8 cellular contexts compared by ENCODE assay signal in the genomic region with DNA sequence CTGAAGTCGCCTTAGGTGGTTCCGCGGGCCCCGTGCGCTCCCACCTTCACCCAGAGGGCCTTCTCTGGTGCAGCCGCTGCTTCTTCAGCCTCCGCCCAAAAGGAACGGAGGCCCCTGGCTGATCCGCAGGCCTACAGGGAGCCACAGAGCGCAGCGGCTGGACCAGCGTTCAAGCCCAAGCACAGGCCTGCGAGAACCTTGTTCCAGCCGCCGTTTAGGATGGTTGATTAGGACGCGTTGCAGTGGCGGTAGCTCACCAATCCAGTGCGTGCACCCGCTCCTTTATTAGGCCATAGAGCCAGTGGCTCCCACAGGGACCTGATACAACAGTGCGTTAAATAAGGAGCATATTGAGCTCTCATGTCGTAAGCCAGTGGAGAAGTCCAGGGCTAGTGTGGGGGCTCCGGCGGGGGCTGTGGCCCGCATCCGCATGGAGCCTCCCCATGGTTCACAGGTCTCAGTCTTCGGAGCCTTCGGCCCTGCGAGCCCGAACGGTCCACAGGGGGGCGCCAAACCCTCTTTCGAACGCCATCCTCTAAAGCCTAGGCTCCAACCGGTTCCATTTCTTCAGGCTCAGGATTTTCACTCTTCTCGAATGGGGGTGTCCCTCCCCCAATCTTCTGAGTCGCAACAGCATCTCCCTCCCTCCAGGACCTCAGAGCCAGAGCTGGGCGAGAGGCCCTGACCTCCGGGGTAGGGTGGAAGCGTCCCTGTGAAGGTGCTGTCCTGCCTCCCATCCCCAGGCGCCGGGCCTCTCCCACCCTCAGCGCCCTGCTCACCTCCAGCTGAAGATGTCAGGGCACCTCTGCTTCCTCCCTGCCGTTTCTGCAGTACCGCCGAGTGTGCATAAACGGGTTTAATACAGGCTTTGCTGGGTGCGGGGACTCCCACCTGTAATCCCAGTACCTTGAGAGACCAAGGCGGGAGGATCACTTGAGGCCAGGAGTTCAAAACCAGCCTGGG.
DNase-seq lines count a peak whose midpoint lies in the region; ATAC-seq and TF ChIP-seq lines count a peak whose summit lies in the region.
"Not testable (repeated sequence)": the region's sequence is repeated elsewhere in the genome, so short reads cannot be mapped to it uniquely, and the experiment has no call there.

No MANE protein-coding gene starts in this region.

- in situ Hi-C loops in ACHN (cut with HindIII; ENCODE audit: low pct_ligation_motif_present, low pct_unique_long_range_greater_than_20kb, low sequenced_read_pairs) = not testable (repeated sequence)

- TF ChIP-seq POLR2A in esophagus muscularis mucosa (IDR thresholded peaks at IDR 0.05; ENCODE audit: low read depth) = not testable (repeated sequence)

- 69% methylated on average over 34 of the region's 49 CpGs for WGBS in esophagus muscularis mucosa

- peak; percentile 46 to 65 (median 47) for TF ChIP-seq CTCF in esophagus muscularis mucosa (IDR thresholded peaks at IDR 0.05)

- peak; percentile 49 for ATAC-seq in GM19043 (IDR thresholded peaks at IDR 0.05; ENCODE audit: low read depth, unreplicated experiment)

- not testable (repeated sequence) for H3K9me3 ChIP-seq in esophagus muscularis mucosa

- not testable (repeated sequence) for H3K4me3 ChIP-seq in esophagus muscularis mucosa

- TF ChIP-seq EP300 in esophagus muscularis mucosa (IDR thresholded peaks at IDR 0.05) = not testable (repeated sequence)

- not testable (repeated sequence) for H3K27me3 ChIP-seq in esophagus muscularis mucosa

- H3K4me1 ChIP-seq in esophagus muscularis mucosa = not testable (repeated sequence)

- intact Hi-C loops in esophagus muscularis mucosa (cut with DNase I) = not testable (repeated sequence)

- DNase-seq in ACHN (peak; percentile 63), NCI-H187 (lab: John Stamatoyannopoulos, UW) (peak; percentile 18 to 41), T-helper 2 cell (peak; percentile 41 to 74 (median 62)), lung microvascular endothelial cell (ENCODE audit: low read depth in 2 of 2) (peak; percentile 57 to 69)
- peak; percentile 92 for DNase-seq in activated effector memory CD4-positive, alpha-beta T cell treated with anti-CD3 and anti-CD28 coated beads, Interleukin-2, amount 50 U/mL, for 16 hours
- not testable (repeated sequence) for DNase-seq in esophagus muscularis mucosa (ENCODE audit: extremely low spot score)
- DNase-seq in stimulated activated CD4-positive, alpha-beta T cell treated with anti-CD3 and anti-CD28 coated beads, Interleukin-2, amount 100 ng/mL, for 4 hours (ENCODE audit: low read depth) = peak; percentile 54

- H3K27ac ChIP-seq in esophagus muscularis mucosa (replicated peaks in 1 of 4) = not testable (repeated sequence)

- H3K36me3 ChIP-seq in esophagus muscularis mucosa = not testable (repeated sequence)
